ENCODE assay signal across 25 cellular contexts in genomic region chr21:40373760-40374159, GRCh38.
"Had no signal": no experiment of that assay in that cellular context is flagged by ENCODE, and none has a peak within 500 bp of the region (broad histone marks: within the 10 kb centered on the region; RNA-seq: fewer than 3 reads in every experiment).

No MANE protein-coding gene starts in this region.

- H3K27me3 ChIP-seq: esophagus muscularis mucosa, spleen, stomach, transverse colon had no signal

- FAIRE-seq: endometrium, kidney had no signal

- H3K4me3 ChIP-seq: coronary artery, dorsolateral prefrontal cortex, esophagus muscularis mucosa, left ventricle myocardium inferior, lower lobe of right lung, psoas muscle, spleen, stomach, thoracic aorta, transverse colon had no signal

- H3K4me1 ChIP-seq: esophagus muscularis mucosa, left ventricle myocardium inferior, lower lobe of right lung, psoas muscle, spleen, stomach, transverse colon had no signal

- H3K9me3 ChIP-seq: esophagus muscularis mucosa, left ventricle myocardium inferior, lower lobe of right lung, psoas muscle, spleen, stomach, thoracic aorta, transverse colon had no signal

- H3K36me3 ChIP-seq: esophagus muscularis mucosa, left ventricle myocardium inferior, lower lobe of right lung, spleen, stomach, thoracic aorta, transverse colon had no signal

- ATAC-seq: left cardiac atrium, lower lobe of right lung, psoas muscle, sciatic nerve had no signal

- DNase-seq: dorsolateral prefrontal cortex; effector memory CD4-positive, alpha-beta T cell; foreskin fibroblast; immature natural killer cell; kidney; left cardiac atrium; left ventricle myocardium inferior; lower lobe of right lung; mesenchymal stem cell; midbrain; naive B cell; psoas muscle; spleen; stimulated activated CD4-positive, alpha-beta T cell treated with anti-CD3 and anti-CD28 coated beads, Interleukin-15, amount 100 ng/mL, for 24 hours; stimulated activated CD4-positive, alpha-beta T cell treated with anti-CD3 and anti-CD28 coated beads, Interleukin-1b, Interleukin-23, amount 100 ng/mL, for 48 hours; stimulated activated naive CD4-positive, alpha-beta T cell; stomach; substantia nigra; transverse colon had no signal

- H3K27ac ChIP-seq: coronary artery, epithelial cell of prostate, esophagus muscularis mucosa, left ventricle myocardium inferior, lower lobe of right lung, psoas muscle, spleen, stomach, thoracic aorta, transverse colon had no signal
